Comparison of ENCODE assay signal across 1 cellular context in the genomic region with DNA sequence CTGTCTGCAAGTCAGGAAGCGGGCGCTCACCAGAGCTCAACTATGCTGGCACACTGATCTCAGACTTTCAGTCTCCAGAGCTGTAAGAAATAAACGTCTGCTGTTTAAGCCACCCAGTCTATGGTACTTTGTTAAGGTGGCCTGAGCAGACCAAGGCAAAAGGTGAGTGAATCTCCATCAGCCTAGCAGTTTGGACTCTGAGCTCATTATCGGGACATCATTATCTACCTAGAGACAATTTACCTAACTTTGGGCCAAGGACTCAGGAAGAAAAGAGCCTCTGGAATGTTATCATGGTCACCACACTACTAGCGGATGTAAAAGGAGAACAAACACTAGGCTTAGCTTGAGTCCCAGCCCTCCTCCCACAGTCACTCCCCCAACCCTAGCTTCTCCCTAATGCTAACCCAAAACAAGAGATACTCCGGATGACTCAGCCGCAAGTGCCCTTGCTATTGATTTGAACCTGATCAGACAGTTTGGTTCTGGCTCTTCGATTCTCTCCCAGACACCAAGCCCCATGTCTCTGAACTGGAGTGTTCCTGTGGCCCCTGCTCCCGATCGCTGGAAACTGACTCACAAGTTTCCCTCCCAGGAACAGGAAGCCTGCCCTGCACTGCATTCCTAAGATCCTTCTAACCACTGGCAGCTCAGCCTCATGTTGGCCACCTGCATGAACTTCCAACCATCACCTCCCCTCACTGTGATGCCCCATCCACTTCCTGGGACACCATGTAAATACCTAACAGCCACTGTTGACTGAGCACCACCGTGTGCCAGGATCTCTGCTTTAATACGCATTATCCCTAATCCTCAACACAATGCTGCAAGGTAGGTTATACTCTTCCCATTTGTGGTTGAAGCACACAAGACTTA.
TF ChIP-seq lines count a peak whose summit lies in the region.

No MANE protein-coding gene starts in this region.

TF ChIP-seq in HepG2, 621 proteins besides CTCF, POLR2A, EP300 and RAD21 (continued from another document and continues in another):
- TF ChIP-seq, protein P1, sequence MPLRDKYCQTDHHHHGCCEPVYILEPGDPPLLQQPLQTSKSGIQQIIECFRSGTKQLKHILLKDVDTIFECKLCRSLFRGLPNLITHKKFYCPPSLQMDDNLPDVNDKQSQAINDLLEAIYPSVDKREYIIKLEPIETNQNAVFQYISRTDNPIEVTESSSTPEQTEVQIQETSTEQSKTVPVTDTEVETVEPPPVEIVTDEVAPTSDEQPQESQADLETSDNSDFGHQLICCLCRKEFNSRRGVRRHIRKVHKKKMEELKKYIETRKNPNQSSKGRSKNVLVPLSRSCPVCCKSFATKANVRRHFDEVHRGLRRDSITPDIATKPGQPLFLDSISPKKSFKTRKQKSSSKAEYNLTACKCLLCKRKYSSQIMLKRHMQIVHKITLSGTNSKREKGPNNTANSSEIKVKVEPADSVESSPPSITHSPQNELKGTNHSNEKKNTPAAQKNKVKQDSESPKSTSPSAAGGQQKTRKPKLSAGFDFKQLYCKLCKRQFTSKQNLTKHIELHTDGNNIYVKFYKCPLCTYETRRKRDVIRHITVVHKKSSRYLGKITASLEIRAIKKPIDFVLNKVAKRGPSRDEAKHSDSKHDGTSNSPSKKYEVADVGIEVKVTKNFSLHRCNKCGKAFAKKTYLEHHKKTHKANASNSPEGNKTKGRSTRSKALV (CRISPR knock-in tag; IDR thresholded peaks at IDR 0.05), result no peak; the same call in 1 of the 2 replicates
- 0 out of 2 replicates have a peak, but pooled peaks have one; percentile 42 for TF ChIP-seq ZNF652 (CRISPR knock-in tag; IDR thresholded peaks at IDR 0.05; ENCODE audit: borderline replicate concordance, low read depth)
- peak; percentile 45; the same call in 1 of the 2 replicates for TF ChIP-seq ZNF121 (CRISPR knock-in tag; IDR thresholded peaks at IDR 0.05)
- no peak; the same call in 1 of the 2 replicates for TF ChIP-seq KLF15 (CRISPR knock-in tag; IDR thresholded peaks at IDR 0.05; ENCODE audit: borderline replicate concordance)
- TF ChIP-seq, protein P2, sequence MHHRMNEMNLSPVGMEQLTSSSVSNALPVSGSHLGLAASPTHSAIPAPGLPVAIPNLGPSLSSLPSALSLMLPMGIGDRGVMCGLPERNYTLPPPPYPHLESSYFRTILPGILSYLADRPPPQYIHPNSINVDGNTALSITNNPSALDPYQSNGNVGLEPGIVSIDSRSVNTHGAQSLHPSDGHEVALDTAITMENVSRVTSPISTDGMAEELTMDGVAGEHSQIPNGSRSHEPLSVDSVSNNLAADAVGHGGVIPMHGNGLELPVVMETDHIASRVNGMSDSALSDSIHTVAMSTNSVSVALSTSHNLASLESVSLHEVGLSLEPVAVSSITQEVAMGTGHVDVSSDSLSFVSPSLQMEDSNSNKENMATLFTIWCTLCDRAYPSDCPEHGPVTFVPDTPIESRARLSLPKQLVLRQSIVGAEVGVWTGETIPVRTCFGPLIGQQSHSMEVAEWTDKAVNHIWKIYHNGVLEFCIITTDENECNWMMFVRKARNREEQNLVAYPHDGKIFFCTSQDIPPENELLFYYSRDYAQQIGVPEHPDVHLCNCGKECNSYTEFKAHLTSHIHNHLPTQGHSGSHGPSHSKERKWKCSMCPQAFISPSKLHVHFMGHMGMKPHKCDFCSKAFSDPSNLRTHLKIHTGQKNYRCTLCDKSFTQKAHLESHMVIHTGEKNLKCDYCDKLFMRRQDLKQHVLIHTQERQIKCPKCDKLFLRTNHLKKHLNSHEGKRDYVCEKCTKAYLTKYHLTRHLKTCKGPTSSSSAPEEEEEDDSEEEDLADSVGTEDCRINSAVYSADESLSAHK (CRISPR knock-in tag; IDR thresholded peaks at IDR 0.05; ENCODE audit: borderline replicate concordance), result no peak
- TF ChIP-seq ZNF552 (CRISPR knock-in tag; IDR thresholded peaks at IDR 0.05; ENCODE audit: borderline replicate concordance), result no peak
- TF ChIP-seq XRCC5 (optimal IDR thresholded peaks at IDR 0.05; ENCODE audit: low read length), result no peak
- no peak for TF ChIP-seq HNRNPUL1 (IDR thresholded peaks at IDR 0.05; ENCODE audit: low read depth, low read length)
- no peak for TF ChIP-seq ZNF83 (CRISPR knock-in tag; IDR thresholded peaks at IDR 0.05; ENCODE audit: borderline replicate concordance)
- no peak for TF ChIP-seq HNRNPLL (IDR thresholded peaks at IDR 0.05; ENCODE audit: low read depth, low read length, poor library complexity, severe bottlenecking)
- TF ChIP-seq RFX5 (IDR thresholded peaks at IDR 0.05; ENCODE audit: low read depth, low read length), result peak; percentile 81
- no peak for TF ChIP-seq SNRNP70 (IDR thresholded peaks at IDR 0.05; ENCODE audit: low read depth, low read length)
- TF ChIP-seq RBFOX2 (IDR thresholded peaks at IDR 0.05; ENCODE audit: low read depth, low read length), result no peak
- no peak for TF ChIP-seq NR1H2 (CRISPR knock-in tag; IDR thresholded peaks at IDR 0.05; ENCODE audit: borderline replicate concordance, low read depth)
- TF ChIP-seq CBX2 (IDR thresholded peaks at IDR 0.05; ENCODE audit: low read depth, low read length), result no peak
- no peak for TF ChIP-seq CBX2 (CRISPR knock-in tag; IDR thresholded peaks at IDR 0.05; ENCODE audit: low read depth)
- TF ChIP-seq ZMYM4 (CRISPR knock-in tag; IDR thresholded peaks at IDR 0.05), result peak; percentile 51
- no peak for TF ChIP-seq ZNF563 (CRISPR knock-in tag; IDR thresholded peaks at IDR 0.05)
- TF ChIP-seq, protein P3, sequence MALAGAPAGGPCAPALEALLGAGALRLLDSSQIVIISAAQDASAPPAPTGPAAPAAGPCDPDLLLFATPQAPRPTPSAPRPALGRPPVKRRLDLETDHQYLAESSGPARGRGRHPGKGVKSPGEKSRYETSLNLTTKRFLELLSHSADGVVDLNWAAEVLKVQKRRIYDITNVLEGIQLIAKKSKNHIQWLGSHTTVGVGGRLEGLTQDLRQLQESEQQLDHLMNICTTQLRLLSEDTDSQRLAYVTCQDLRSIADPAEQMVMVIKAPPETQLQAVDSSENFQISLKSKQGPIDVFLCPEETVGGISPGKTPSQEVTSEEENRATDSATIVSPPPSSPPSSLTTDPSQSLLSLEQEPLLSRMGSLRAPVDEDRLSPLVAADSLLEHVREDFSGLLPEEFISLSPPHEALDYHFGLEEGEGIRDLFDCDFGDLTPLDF (CRISPR knock-in tag; IDR thresholded peaks at IDR 0.05), result no peak
- TF ChIP-seq ZNF333 (CRISPR knock-in tag; IDR thresholded peaks at IDR 0.05; ENCODE audit: borderline replicate concordance), result no peak
- no peak for TF ChIP-seq FLYWCH1 (CRISPR knock-in tag; IDR thresholded peaks at IDR 0.05)
- TF ChIP-seq TCF12 (IDR thresholded peaks at IDR 0.05), result no peak
- TF ChIP-seq TCF12 (CRISPR knock-in tag; IDR thresholded peaks at IDR 0.05), result no peak
- TF ChIP-seq YEATS2 (CRISPR knock-in tag; IDR thresholded peaks at IDR 0.05; ENCODE audit: borderline replicate concordance), result 0 out of 2 replicates have a peak, but pooled peaks have one; percentile 26
- TF ChIP-seq MIER3 (CRISPR knock-in tag; IDR thresholded peaks at IDR 0.05; ENCODE audit: borderline replicate concordance), result no peak
- TF ChIP-seq SP1 (IDR thresholded peaks at IDR 0.05), result no peak
- no peak for TF ChIP-seq SP1 (CRISPR knock-in tag; IDR thresholded peaks at IDR 0.05)
- TF ChIP-seq, protein P4, sequence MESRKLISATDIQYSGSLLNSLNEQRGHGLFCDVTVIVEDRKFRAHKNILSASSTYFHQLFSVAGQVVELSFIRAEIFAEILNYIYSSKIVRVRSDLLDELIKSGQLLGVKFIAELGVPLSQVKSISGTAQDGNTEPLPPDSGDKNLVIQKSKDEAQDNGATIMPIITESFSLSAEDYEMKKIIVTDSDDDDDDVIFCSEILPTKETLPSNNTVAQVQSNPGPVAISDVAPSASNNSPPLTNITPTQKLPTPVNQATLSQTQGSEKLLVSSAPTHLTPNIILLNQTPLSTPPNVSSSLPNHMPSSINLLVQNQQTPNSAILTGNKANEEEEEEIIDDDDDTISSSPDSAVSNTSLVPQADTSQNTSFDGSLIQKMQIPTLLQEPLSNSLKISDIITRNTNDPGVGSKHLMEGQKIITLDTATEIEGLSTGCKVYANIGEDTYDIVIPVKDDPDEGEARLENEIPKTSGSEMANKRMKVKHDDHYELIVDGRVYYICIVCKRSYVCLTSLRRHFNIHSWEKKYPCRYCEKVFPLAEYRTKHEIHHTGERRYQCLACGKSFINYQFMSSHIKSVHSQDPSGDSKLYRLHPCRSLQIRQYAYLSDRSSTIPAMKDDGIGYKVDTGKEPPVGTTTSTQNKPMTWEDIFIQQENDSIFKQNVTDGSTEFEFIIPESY (CRISPR knock-in tag; IDR thresholded peaks at IDR 0.05), result no peak
- TF ChIP-seq ZNF530 (CRISPR knock-in tag; IDR thresholded peaks at IDR 0.05; ENCODE audit: low read depth), result no peak
- TF ChIP-seq POLR2G (IDR thresholded peaks at IDR 0.05; ENCODE audit: low read depth, low read length), result no peak
- TF ChIP-seq, protein P5, sequence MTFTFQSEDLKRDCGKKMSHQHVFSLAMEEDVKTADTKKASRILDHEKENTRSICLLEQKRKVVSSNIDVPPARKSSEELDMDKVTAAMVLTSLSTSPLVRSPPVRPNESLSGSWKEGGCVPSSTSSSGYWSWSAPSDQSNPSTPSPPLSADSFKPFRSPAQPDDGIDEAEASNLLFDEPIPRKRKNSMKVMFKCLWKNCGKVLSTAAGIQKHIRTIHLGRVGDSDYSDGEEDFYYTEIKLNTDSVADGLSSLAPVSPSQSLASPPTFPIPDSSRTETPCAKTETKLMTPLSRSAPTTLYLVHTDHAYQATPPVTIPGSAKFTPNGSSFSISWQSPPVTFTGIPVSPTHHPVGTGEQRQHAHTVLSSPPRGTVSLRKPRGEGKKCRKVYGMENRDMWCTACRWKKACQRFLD (CRISPR knock-in tag; IDR thresholded peaks at IDR 0.05; ENCODE audit: borderline replicate concordance), result no peak
- TF ChIP-seq MAF1 (CRISPR knock-in tag; IDR thresholded peaks at IDR 0.05; ENCODE audit: borderline replicate concordance), result no peak
- no peak for TF ChIP-seq SP5 (CRISPR knock-in tag; IDR thresholded peaks at IDR 0.05; ENCODE audit: borderline replicate concordance, low read depth)
- TF ChIP-seq HES4 (CRISPR knock-in tag; IDR thresholded peaks at IDR 0.05; ENCODE audit: borderline replicate concordance), result no peak
- no peak for TF ChIP-seq ZNF619 (CRISPR knock-in tag; IDR thresholded peaks at IDR 0.05)
- no peak for TF ChIP-seq NCOA1 (CRISPR knock-in tag; IDR thresholded peaks at IDR 0.05)
- no peak for TF ChIP-seq ZNF3 (CRISPR knock-in tag; IDR thresholded peaks at IDR 0.05)
- no peak for TF ChIP-seq ZNF616 (CRISPR knock-in tag; IDR thresholded peaks at IDR 0.05; ENCODE audit: low read depth)
- 0 out of 2 replicates have a peak, but pooled peaks have one; percentile 51 for TF ChIP-seq ZSCAN21 (CRISPR knock-in tag; IDR thresholded peaks at IDR 0.05; ENCODE audit: borderline replicate concordance)
- TF ChIP-seq NONO (IDR thresholded peaks at IDR 0.05), result no peak
- 0 out of 2 replicates have a peak, but pooled peaks have one; percentile 6 for TF ChIP-seq NONO (CRISPR knock-in tag; conservative IDR thresholded peaks at IDR 0.05)
- no peak for TF ChIP-seq ZNF383 (CRISPR knock-in tag; IDR thresholded peaks at IDR 0.05; ENCODE audit: borderline replicate concordance)
- no peak for TF ChIP-seq KDM3A (CRISPR knock-in tag; IDR thresholded peaks at IDR 0.05; ENCODE audit: low read depth)
- TF ChIP-seq KMT2B (CRISPR knock-in tag; IDR thresholded peaks at IDR 0.05), result no peak
- no peak for TF ChIP-seq RARG (CRISPR knock-in tag; IDR thresholded peaks at IDR 0.05; ENCODE audit: low read depth)
- no peak for TF ChIP-seq HOXD1 (CRISPR knock-in tag; IDR thresholded peaks at IDR 0.05)
- TF ChIP-seq IRF2 (CRISPR knock-in tag; IDR thresholded peaks at IDR 0.05), result no peak
- no peak for TF ChIP-seq ZNF432 (CRISPR knock-in tag; IDR thresholded peaks at IDR 0.05; ENCODE audit: borderline replicate concordance)
- TF ChIP-seq NFRKB (IDR thresholded peaks at IDR 0.05), result no peak
- no peak for TF ChIP-seq ZNF24 (IDR thresholded peaks at IDR 0.05)
- TF ChIP-seq, protein P6, sequence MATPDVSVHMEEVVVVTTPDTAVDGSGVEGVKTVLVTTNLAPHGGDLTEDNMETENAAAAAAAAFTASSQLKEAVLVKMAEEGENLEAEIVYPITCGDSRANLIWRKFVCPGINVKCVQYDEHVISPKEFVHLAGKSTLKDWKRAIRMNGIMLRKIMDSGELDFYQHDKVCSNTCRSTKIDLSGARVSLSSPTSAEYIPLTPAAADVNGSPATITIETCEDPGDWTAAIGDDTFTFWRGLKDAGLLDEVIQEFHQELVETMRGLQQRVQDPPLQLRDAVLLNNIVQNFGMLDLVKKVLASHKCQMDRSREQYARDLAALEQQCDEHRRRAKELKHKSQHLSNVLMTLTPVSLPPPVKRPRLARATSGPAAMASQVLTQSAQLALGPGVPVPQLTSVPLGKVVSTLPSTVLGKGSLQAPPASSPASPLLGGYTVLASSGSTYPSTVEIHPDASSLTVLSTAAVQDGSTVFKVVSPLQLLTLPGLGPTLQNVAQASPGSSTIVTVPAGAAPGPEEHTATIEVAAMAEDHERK (CRISPR knock-in tag; IDR thresholded peaks at IDR 0.05; ENCODE audit: low read depth), result no peak
- no peak for TF ChIP-seq PAX8 (CRISPR knock-in tag; IDR thresholded peaks at IDR 0.05; ENCODE audit: borderline replicate concordance)
- TF ChIP-seq ETV5 (CRISPR knock-in tag; IDR thresholded peaks at IDR 0.05; ENCODE audit: borderline replicate concordance), result peak; percentile 70
- TF ChIP-seq, protein P7, sequence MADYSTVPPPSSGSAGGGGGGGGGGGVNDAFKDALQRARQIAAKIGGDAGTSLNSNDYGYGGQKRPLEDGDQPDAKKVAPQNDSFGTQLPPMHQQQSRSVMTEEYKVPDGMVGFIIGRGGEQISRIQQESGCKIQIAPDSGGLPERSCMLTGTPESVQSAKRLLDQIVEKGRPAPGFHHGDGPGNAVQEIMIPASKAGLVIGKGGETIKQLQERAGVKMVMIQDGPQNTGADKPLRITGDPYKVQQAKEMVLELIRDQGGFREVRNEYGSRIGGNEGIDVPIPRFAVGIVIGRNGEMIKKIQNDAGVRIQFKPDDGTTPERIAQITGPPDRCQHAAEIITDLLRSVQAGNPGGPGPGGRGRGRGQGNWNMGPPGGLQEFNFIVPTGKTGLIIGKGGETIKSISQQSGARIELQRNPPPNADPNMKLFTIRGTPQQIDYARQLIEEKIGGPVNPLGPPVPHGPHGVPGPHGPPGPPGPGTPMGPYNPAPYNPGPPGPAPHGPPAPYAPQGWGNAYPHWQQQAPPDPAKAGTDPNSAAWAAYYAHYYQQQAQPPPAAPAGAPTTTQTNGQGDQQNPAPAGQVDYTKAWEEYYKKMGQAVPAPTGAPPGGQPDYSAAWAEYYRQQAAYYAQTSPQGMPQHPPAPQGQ (CRISPR knock-in tag; IDR thresholded peaks at IDR 0.05; ENCODE audit: borderline replicate concordance), result no peak
- TF ChIP-seq, protein P8, sequence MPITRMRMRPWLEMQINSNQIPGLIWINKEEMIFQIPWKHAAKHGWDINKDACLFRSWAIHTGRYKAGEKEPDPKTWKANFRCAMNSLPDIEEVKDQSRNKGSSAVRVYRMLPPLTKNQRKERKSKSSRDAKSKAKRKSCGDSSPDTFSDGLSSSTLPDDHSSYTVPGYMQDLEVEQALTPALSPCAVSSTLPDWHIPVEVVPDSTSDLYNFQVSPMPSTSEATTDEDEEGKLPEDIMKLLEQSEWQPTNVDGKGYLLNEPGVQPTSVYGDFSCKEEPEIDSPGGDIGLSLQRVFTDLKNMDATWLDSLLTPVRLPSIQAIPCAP (CRISPR knock-in tag; IDR thresholded peaks at IDR 0.05; ENCODE audit: low read depth), result no peak
- TF ChIP-seq MEIS1 (CRISPR knock-in tag; IDR thresholded peaks at IDR 0.05; ENCODE audit: borderline replicate concordance), result no peak
- TF ChIP-seq ZNF547 (CRISPR knock-in tag; IDR thresholded peaks at IDR 0.05), result no peak
- no peak for TF ChIP-seq NCOR1 (IDR thresholded peaks at IDR 0.05; ENCODE audit: borderline replicate concordance, low read length)
- TF ChIP-seq GLI4 (CRISPR knock-in tag; IDR thresholded peaks at IDR 0.05; ENCODE audit: borderline replicate concordance), result no peak
- no peak for TF ChIP-seq ZNF253 (CRISPR knock-in tag; IDR thresholded peaks at IDR 0.05; ENCODE audit: borderline replicate concordance)
